Comparison of ENCODE assay signal across 20 cellular contexts in genomic region chr6:70099732-70100131, GRCh38.
DNase-seq lines count a peak whose midpoint lies in the region; TF ChIP-seq lines count a peak whose summit lies in the region.
"Had no signal": no experiment of that assay in that cellular context is flagged by ENCODE, and none has a peak within 500 bp of the region (broad histone marks: within the 10 kb centered on the region; RNA-seq: fewer than 3 reads in every experiment).

No MANE protein-coding gene starts in this region.

- no peaks in the 10 kb centered on the region for H3K36me3 Mint-ChIP-seq in Calu3 (ENCODE audit: insufficient read depth, unreplicated experiment)
- H3K36me3 Mint-ChIP-seq in progenitor cell of endocrine pancreas (ENCODE audit: insufficient read depth) = peaks cover 3% of the 10 kb centered on the region
- H3K36me3 Mint-ChIP-seq: CD4-positive, alpha-beta memory T cell had no signal

- DNase-seq in Calu3 = peak; percentile 8
- peak; percentile 31 for DNase-seq in NCI-H446 treated with DMSO at 0.1 percent for 48 hours (lab: John Stamatoyannopoulos, UW)
- DNase-seq in mucosa of gallbladder (ENCODE audit: low spot score) = peak; percentile 27
- DNase-seq in progenitor cell of endocrine pancreas (ENCODE audit: low spot score, unreplicated experiment) = no peak
- DNase-seq in DMS153 treated with DMSO at 0.1 percent for 48 hours (lab: John Stamatoyannopoulos, UW; ENCODE audit: unreplicated experiment) = no peak
- DNase-seq in SJCRH30 = no peak
- no peak for DNase-seq in activated T-cell treated with anti-CD3 and anti-CD28 coated beads, Interleukin-2, amount 50 U/mL, for 1 hour
- no peak for DNase-seq in GM19238 (ENCODE audit: insufficient read length, low spot score)
- DNase-seq: 8988T; ACHN; AML-193; CD4-positive, alpha-beta memory T cell; COR-L47; DMS153; DMS79; EL; GF-D8; H9 had no signal

- no peaks in the 10 kb centered on the region for H3K9me3 ChIP-seq in SJCRH30 (replicated peaks)
- H3K9me3 ChIP-seq: A549 had no signal

- H3K9me3 Mint-ChIP-seq in Calu3 (ENCODE audit: low read depth, unreplicated experiment) = no peaks in the 10 kb centered on the region
- peaks cover 10% of the 10 kb centered on the region for H3K9me3 Mint-ChIP-seq in progenitor cell of endocrine pancreas (ENCODE audit: low read depth)
- H3K9me3 Mint-ChIP-seq: CD4-positive, alpha-beta memory T cell; GM23338 had no signal

- H3K27ac Mint-ChIP-seq in Calu3 (ENCODE audit: unreplicated experiment) (peak overlapping the region; percentile 30), progenitor cell of endocrine pancreas (peak overlapping the region; percentile 87)
- H3K27ac Mint-ChIP-seq: CD4-positive, alpha-beta memory T cell; GM23338; H9 had no signal

- no peaks in the 10 kb centered on the region for H3K36me3 ChIP-seq in SJCRH30

- peaks cover 33% of the 10 kb centered on the region for H3K4me1 ChIP-seq in SJCRH30
- H3K4me1 ChIP-seq: A549 had no signal

- no peaks in the 10 kb centered on the region for H3K27me3 Mint-ChIP-seq in Calu3 (ENCODE audit: unreplicated experiment)
- H3K27me3 Mint-ChIP-seq in progenitor cell of endocrine pancreas = no peaks in the 10 kb centered on the region
- H3K27me3 Mint-ChIP-seq: CD4-positive, alpha-beta memory T cell had no signal

- CTCF ChIA-PET in Calu3 (lab: Charles Lee) = interaction anchor here (1.0 kb wide), 1 partner anchor 991 kb away, joined by 5 read pairs; no protein-coding TSS in a partner anchor

- no peak overlapping the region for H3K27ac ChIP-seq in SJCRH30
- H3K27ac ChIP-seq: A549 had no signal

- H3K4me3 ChIP-seq in SJCRH30 = no peak overlapping the region
- H3K4me3 ChIP-seq: A549, GM23338 had no signal

- H3K4me3 Mint-ChIP-seq in Calu3 (ENCODE audit: low read depth, unreplicated experiment) (no peak overlapping the region), progenitor cell of endocrine pancreas (ENCODE audit: low read depth) (peak overlapping the region; percentile 25)
- H3K4me3 Mint-ChIP-seq: CD4-positive, alpha-beta memory T cell; GM23338; H9 had no signal

- no TSS peak for BruUV-seq in Calu3 (replicated peaks; lab: Mats Ljungman, UMichigan)

- no peak for TF ChIP-seq CTCF in Calu3 (IDR thresholded peaks at IDR 0.05; ENCODE audit: unreplicated experiment)
- TF ChIP-seq CTCF in progenitor cell of endocrine pancreas (IDR thresholded peaks at IDR 0.05; ENCODE audit: unreplicated experiment) = no peak

- no peaks in the 10 kb centered on the region for H3K27me3 ChIP-seq in SJCRH30

- peaks cover 9% of the 10 kb centered on the region for H3K4me1 Mint-ChIP-seq in Calu3 (ENCODE audit: low read depth, unreplicated experiment)
- H3K4me1 Mint-ChIP-seq in progenitor cell of endocrine pancreas (ENCODE audit: low read depth) = peaks cover 23% of the 10 kb centered on the region
- H3K4me1 Mint-ChIP-seq: CD4-positive, alpha-beta memory T cell; GM23338; H9 had no signal

- intact Hi-C loops in Calu3 (cut with micrococcal nuclease; ENCODE audit: unreplicated experiment) = loop anchor here (5.0 to 10.0 kb wide), 3 partner anchors 68 to 1135 kb away; no protein-coding TSS in a partner anchor

Comparison
In these comparisons a context has a peak if more than half of its experiments do, and no peak if none do; other contexts are left out.
1. DNase-seq: peak in Calu3 (single experiment), NCI-H446 treated with DMSO at 0.1 percent for 48 hours (single experiment) and mucosa of gallbladder (single experiment); none in progenitor cell of endocrine pancreas (single experiment), DMS153 treated with DMSO at 0.1 percent for 48 hours (single experiment), SJCRH30 (0 of 2), activated T-cell treated with anti-CD3 and anti-CD28 coated beads, Interleukin-2, amount 50 U/mL, for 1 hour (single experiment) and GM19238 (single experiment).